1 cellular context compared by ENCODE assay signal in the genomic region with DNA sequence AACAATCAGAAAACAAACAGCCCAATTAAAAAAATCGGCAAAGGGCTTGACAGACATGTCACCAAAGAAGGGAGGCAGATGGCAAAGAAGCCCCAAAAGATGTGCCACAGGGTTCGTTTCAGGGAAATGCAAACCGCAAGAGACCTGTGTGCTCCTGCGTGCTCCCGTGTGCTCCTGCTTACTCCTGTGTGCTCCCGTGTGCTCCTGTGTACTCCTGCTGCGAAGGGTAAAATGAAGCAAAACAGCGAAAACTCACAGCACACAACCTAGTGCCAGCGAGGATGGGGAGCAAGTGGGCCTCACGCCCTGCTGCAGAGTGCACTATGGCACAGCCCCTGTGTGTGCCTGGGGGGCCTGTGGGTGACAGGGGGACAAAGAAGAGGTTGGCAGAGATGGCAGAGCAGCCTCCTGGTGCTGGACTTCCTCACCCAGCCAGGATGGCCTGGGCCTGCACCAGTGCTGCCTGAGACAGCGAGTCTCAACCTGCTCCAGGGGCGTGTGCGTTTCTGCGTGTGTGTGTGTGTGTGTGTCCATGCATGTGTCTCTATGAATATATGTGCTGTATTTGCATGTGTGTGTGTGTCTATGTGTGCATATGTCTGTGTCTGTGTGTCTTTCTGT.
TF ChIP-seq lines count a peak whose summit lies in the region.

No MANE protein-coding gene starts in this region.

TF ChIP-seq in K562, 482 proteins besides CTCF, POLR2A, EP300 and RAD21:
- TF ChIP-seq HMG20B (CRISPR knock-in tag; IDR thresholded peaks at IDR 0.05) (no peak), ZNF77 (CRISPR knock-in tag; IDR thresholded peaks at IDR 0.05) (no peak), ZNF263 (CRISPR knock-in tag; IDR thresholded peaks at IDR 0.05; ENCODE audit: borderline replicate concordance) (peak; percentile 73)
